10 cellular contexts compared by ENCODE assay signal in genomic region chr6:25147191-25147590, GRCh38.
DNase-seq lines count a peak whose midpoint lies in the region; ATAC-seq and TF ChIP-seq lines count a peak whose summit lies in the region.
"Had no signal": no experiment of that assay in that cellular context is flagged by ENCODE, and none has a peak within 500 bp of the region (broad histone marks: within the 10 kb centered on the region; RNA-seq: fewer than 3 reads in every experiment).

No MANE protein-coding gene starts in this region.

- peaks cover 3% of the 10 kb centered on the region for H3K9me3 ChIP-seq in lower lobe of right lung
- H3K9me3 ChIP-seq in aorta (ENCODE audit: control insufficient read depth, low read length), result no peaks in the 10 kb centered on the region
- no peaks in the 10 kb centered on the region for H3K9me3 ChIP-seq in trophoblast cell (ENCODE audit: insufficient read depth, low read depth, low read length)
- H3K9me3 ChIP-seq: tibial nerve had no signal

- peaks cover 30% of the 10 kb centered on the region for H3K9me3 Mint-ChIP-seq in activated T-helper 1 cell treated with anti-CD3 and anti-CD28 coated beads, Interleukin-12 subunit alpha, Interleukin-12 subunit beta, Interleukin-2, Interleukin-4 antibody, amounts not matched to agents 30 ng/mL and 10 ng/mL and 1 ng/mL, durations not matched to agents 14 hours and 24 hours and 36 hours

- H3K27me3 Mint-ChIP-seq in activated T-helper 1 cell treated with anti-CD3 and anti-CD28 coated beads, Interleukin-12 subunit alpha, Interleukin-12 subunit beta, Interleukin-2, Interleukin-4 antibody, amounts not matched to agents 30 ng/mL and 10 ng/mL and 1 ng/mL, durations not matched to agents 14 hours and 24 hours and 36 hours (ENCODE audit: insufficient read depth), result no peaks in the 10 kb centered on the region

- H3K79me1 ChIP-seq in trophoblast cell (ENCODE audit: low read length), result no peaks in the 10 kb centered on the region

- H2AK5ac ChIP-seq in trophoblast cell (ENCODE audit: low read length), result no peak overlapping the region

- H3K4me1 Mint-ChIP-seq in activated T-helper 1 cell treated with anti-CD3 and anti-CD28 coated beads, Interleukin-12 subunit alpha, Interleukin-12 subunit beta, Interleukin-2, Interleukin-4 antibody, amounts not matched to agents 30 ng/mL and 10 ng/mL and 1 ng/mL, durations not matched to agents 14 hours and 24 hours and 36 hours (ENCODE audit: low read depth), result peaks cover 71% of the 10 kb centered on the region

- no peak overlapping the region for H3K14ac ChIP-seq in trophoblast cell (ENCODE audit: low read length)

- H3K23ac ChIP-seq in trophoblast cell (ENCODE audit: low read length), result no peak overlapping the region

- H3K4me3 Mint-ChIP-seq in activated T-helper 1 cell treated with anti-CD3 and anti-CD28 coated beads, Interleukin-12 subunit alpha, Interleukin-12 subunit beta, Interleukin-2, Interleukin-4 antibody, amounts not matched to agents 30 ng/mL and 10 ng/mL and 1 ng/mL, durations not matched to agents 14 hours and 24 hours and 36 hours, result peak overlapping the region; percentile 55

- H3K4me1 ChIP-seq in lower lobe of right lung (no peaks in the 10 kb centered on the region), aorta (ENCODE audit: control insufficient read depth in 1 of 2, insufficient read depth in 2 of 2, low read length in 2 of 2) (no peaks in the 10 kb centered on the region), trophoblast cell (ENCODE audit: control insufficient read depth in 1 of 2, insufficient read depth in 2 of 2, low read length in 2 of 2) (no peaks in the 10 kb centered on the region)

- no peak for DNase-seq in activated T-helper 1 cell treated with anti-CD3 and anti-CD28 coated beads, Interleukin-12 subunit alpha, Interleukin-12 subunit beta, Interleukin-2, Interleukin-4 antibody, amounts not matched to agents 30 ng/mL and 10 ng/mL and 1 ng/mL, durations not matched to agents 14 hours and 24 hours and 36 hours (ENCODE audit: low spot score)
- DNase-seq in caudate nucleus (lab: John Stamatoyannopoulos, UW), result no peak
- no peak for DNase-seq in lower lobe of right lung
- no peak for DNase-seq in aorta
- no peak for DNase-seq in trophoblast cell
- DNase-seq: SHP77 had no signal

- intact Hi-C loops in activated T-helper 1 cell treated with anti-CD3 and anti-CD28 coated beads, Interleukin-12 subunit alpha, Interleukin-12 subunit beta, Interleukin-2, Interleukin-4 antibody, amounts not matched to agents 30 ng/mL and 10 ng/mL and 1 ng/mL, durations not matched to agents 14 hours and 24 hours and 36 hours (cut with micrococcal nuclease), result loop anchor here (1.0 kb wide), 1 partner anchor 9 kb away; no protein-coding TSS in a partner anchor
- intact Hi-C loops in lower lobe of right lung (cut with DNase I), result no loop called here
- intact Hi-C loops in aorta (cut with DNase I), result no loop called here

- H3K4me2 ChIP-seq in trophoblast cell (ENCODE audit: low read length), result no peak overlapping the region

- TF ChIP-seq CTCF in lower lobe of right lung (IDR thresholded peaks at IDR 0.05), result no peak

- ATAC-seq in GM18511 (IDR thresholded peaks at IDR 0.05; ENCODE audit: unreplicated experiment), result peak; percentile 99
- peak; percentile 99 for ATAC-seq in GM21423 (IDR thresholded peaks at IDR 0.05; ENCODE audit: unreplicated experiment)
- peak; percentile 98 for ATAC-seq in HG03196 (IDR thresholded peaks at IDR 0.05; ENCODE audit: unreplicated experiment)
- ATAC-seq in lower lobe of right lung, result no peak
- no peak for ATAC-seq in aorta (ENCODE audit: low FRiP score)

- no peak overlapping the region for H2AFZ ChIP-seq in trophoblast cell (ENCODE audit: insufficient read depth, low read length, poor library complexity)

- no peak overlapping the region for H3K18ac ChIP-seq in trophoblast cell (ENCODE audit: low read length)

- H2BK12ac ChIP-seq in trophoblast cell (ENCODE audit: low read length), result no peak overlapping the region

- no peak overlapping the region for H4K12ac ChIP-seq in trophoblast cell (ENCODE audit: low read depth, low read length)

- H3K27me3 ChIP-seq in lower lobe of right lung (ENCODE audit: low read depth) (no peaks in the 10 kb centered on the region), aorta (ENCODE audit: control insufficient read depth in 1 of 2, insufficient read depth in 2 of 2, low read length in 1 of 2) (no peaks in the 10 kb centered on the region), trophoblast cell (ENCODE audit: insufficient read depth, low read length) (no peaks in the 10 kb centered on the region)
- H3K27me3 ChIP-seq: tibial nerve had no signal

- H3K79me2 ChIP-seq in trophoblast cell (ENCODE audit: control insufficient read depth, insufficient read depth, low read length, poor library complexity), result no peaks in the 10 kb centered on the region

- H3K27ac ChIP-seq in caudate nucleus (ENCODE audit: low read depth, low read length) (no peak overlapping the region), lower lobe of right lung (no peak overlapping the region), aorta (ENCODE audit: low read depth in 1 of 2, low read length in 2 of 2) (no peak overlapping the region), trophoblast cell (ENCODE audit: low read depth, low read length) (no peak overlapping the region)
- H3K27ac ChIP-seq: tibial nerve had no signal

- H2BK120ac ChIP-seq in trophoblast cell (ENCODE audit: insufficient read depth, low read length, poor library complexity), result no peak overlapping the region

- no peak overlapping the region for H4K91ac ChIP-seq in trophoblast cell (ENCODE audit: low read depth, low read length)

- no peak overlapping the region for H3K4ac ChIP-seq in trophoblast cell (ENCODE audit: low read depth, low read length)

- H3K36me3 ChIP-seq in lower lobe of right lung, result no peaks in the 10 kb centered on the region
- no peaks in the 10 kb centered on the region for H3K36me3 ChIP-seq in aorta (ENCODE audit: control insufficient read depth in 1 of 2, insufficient read depth in 2 of 2, low read length in 1 of 2)
- H3K36me3 ChIP-seq in trophoblast cell (ENCODE audit: control insufficient read depth in 1 of 2, insufficient read depth in 2 of 2, low read length in 2 of 2), result no peaks in the 10 kb centered on the region
- H3K36me3 ChIP-seq: tibial nerve had no signal

- H4K8ac ChIP-seq in trophoblast cell (ENCODE audit: low read depth, low read length), result no peak overlapping the region

- H3K4me3 ChIP-seq in lower lobe of right lung (no peak overlapping the region), aorta (ENCODE audit: low read length in 2 of 2) (no peak overlapping the region), trophoblast cell (ENCODE audit: low read depth, low read length) (no peak overlapping the region)
- H3K4me3 ChIP-seq: tibial nerve had no signal

- H3K27ac Mint-ChIP-seq in activated T-helper 1 cell treated with anti-CD3 and anti-CD28 coated beads, Interleukin-12 subunit alpha, Interleukin-12 subunit beta, Interleukin-2, Interleukin-4 antibody, amounts not matched to agents 30 ng/mL and 10 ng/mL and 1 ng/mL, durations not matched to agents 14 hours and 24 hours and 36 hours, result peak overlapping the region; percentile 59

- H2BK5ac ChIP-seq in trophoblast cell (ENCODE audit: low read depth, low read length, poor library complexity), result no peak overlapping the region

- no peak overlapping the region for H3K9ac ChIP-seq in trophoblast cell (ENCODE audit: low read length)

- peaks cover 51% of the 10 kb centered on the region for H3K36me3 Mint-ChIP-seq in activated T-helper 1 cell treated with anti-CD3 and anti-CD28 coated beads, Interleukin-12 subunit alpha, Interleukin-12 subunit beta, Interleukin-2, Interleukin-4 antibody, amounts not matched to agents 30 ng/mL and 10 ng/mL and 1 ng/mL, durations not matched to agents 14 hours and 24 hours and 36 hours (ENCODE audit: low read depth)

Comparison
In these comparisons a context has a peak if more than half of its experiments do, and no peak if none do; other contexts are left out.
1. ATAC-seq: peak in GM18511 (single experiment), GM21423 (single experiment) and HG03196 (single experiment); none in lower lobe of right lung (0 of 2) and aorta (single experiment).